8 cellular contexts compared by ENCODE assay signal in the genomic region with DNA sequence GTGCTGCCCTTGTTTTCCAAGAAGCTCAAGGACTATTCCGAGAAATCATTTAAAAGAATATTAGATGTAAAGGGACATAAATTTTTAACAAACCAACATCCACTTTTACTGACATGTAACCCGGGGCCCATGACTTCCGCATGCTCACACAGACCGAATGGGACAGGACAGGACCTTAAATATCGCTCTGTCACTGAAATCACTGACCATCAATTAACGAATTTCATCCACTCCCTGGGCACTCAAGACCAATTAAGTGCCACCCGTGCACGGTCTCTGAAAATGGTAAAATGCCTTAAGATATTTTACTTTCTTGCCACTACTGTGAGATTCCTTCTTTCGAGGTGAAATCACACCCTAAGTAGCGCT. TPM values are rescaled to one million over a fixed set of nuclear protein-coding genes. Genes with fewer than 3 reads are reported as not detected.
A peak's percentile ranks its signal among the peaks of the same experiment; 100 is the strongest.
DNase-seq lines count a peak whose midpoint lies in the region; ATAC-seq and TF ChIP-seq lines count a peak whose summit lies in the region.

No MANE protein-coding gene starts in this region.

- ATAC-seq in GM18511 (IDR thresholded peaks at IDR 0.05; ENCODE audit: unreplicated experiment) (peak; percentile 57), RWPE2 (ENCODE audit: low read depth) (peak; percentile 15)

- intact Hi-C loops in esophagus squamous epithelium (cut with DNase I) (no loop called here), posterior vena cava (cut with DNase I) (no loop called here)

- peak overlapping the region; percentile 74 for H3K4me2 ChIP-seq in parathyroid adenoma (ENCODE audit: low read length)

- H3K9me3 ChIP-seq in HEK293 (ENCODE audit: control insufficient read depth, insufficient read depth, low read depth, low read length) (no peaks in the 10 kb centered on the region), RWPE2 (ENCODE audit: severe bottlenecking) (no peaks in the 10 kb centered on the region), esophagus squamous epithelium (no peaks in the 10 kb centered on the region), parathyroid adenoma (ENCODE audit: control insufficient read depth, low read length) (no peaks in the 10 kb centered on the region)

- H3K79me2 ChIP-seq in parathyroid adenoma: no peaks in the 10 kb centered on the region

- peaks cover 5 to 18% of the 10 kb centered on the region in 2 experiments; a peak in 2 of 3 replicates for H3K36me3 ChIP-seq in HEK293 (ENCODE audit: control insufficient read depth in 2 of 2, insufficient read depth in 1 of 2, low read length in 2 of 2)
- peaks cover 23% of the 10 kb centered on the region for H3K36me3 ChIP-seq in RWPE2 (ENCODE audit: low read depth)
- peaks cover 0 to 16% (median 0%) of the 10 kb centered on the region in 3 donors for H3K36me3 ChIP-seq in esophagus squamous epithelium
- no peaks in the 10 kb centered on the region for H3K36me3 ChIP-seq in parathyroid adenoma (ENCODE audit: control insufficient read depth, insufficient read depth, low read length)

- H3K4me1 ChIP-seq in HEK293 (ENCODE audit: control insufficient read depth, insufficient read depth, low read length) (no peaks in the 10 kb centered on the region), RWPE2 (ENCODE audit: insufficient read depth, poor library complexity, severe bottlenecking) (peaks cover 7% of the 10 kb centered on the region), esophagus squamous epithelium (peaks cover 0 to 15% (median 0%) of the 10 kb centered on the region in 3 donors), parathyroid adenoma (no peaks in the 10 kb centered on the region)

- peak overlapping the region; percentile 93 for H2AFZ ChIP-seq in parathyroid adenoma

- no peak for TF ChIP-seq POLR2A in esophagus squamous epithelium (IDR thresholded peaks at IDR 0.05)

- H3K27ac ChIP-seq in HEK293 (ENCODE audit: extremely low read depth, low read depth, low read length): peak overlapping the region; percentile 74
- peak overlapping the region; percentile 69 for H3K27ac ChIP-seq in RWPE2 (ENCODE audit: poor library complexity, severe bottlenecking)
- peak overlapping the region; percentile 81 to 88 (median 88) for H3K27ac ChIP-seq in esophagus squamous epithelium
- H3K27ac ChIP-seq in parathyroid adenoma: peak overlapping the region; percentile 84

- no peak for DNase-seq in RWPE2 (ENCODE audit: low spot score)
- DNase-seq in esophagus squamous epithelium (lab: John Stamatoyannopoulos, UW): no peak
- DNase-seq in DMS114 treated with DMSO at 0.1 percent for 48 hours (lab: John Stamatoyannopoulos, UW; ENCODE audit: unreplicated experiment): no peak
- no peak for DNase-seq in NCI-H1417 (lab: John Stamatoyannopoulos, UW)
- no peak for DNase-seq in posterior vena cava (ENCODE audit: low spot score)

- H3K27me3 ChIP-seq in RWPE2 (ENCODE audit: insufficient read depth, poor library complexity, severe bottlenecking) (no peaks in the 10 kb centered on the region), esophagus squamous epithelium (peaks cover 0 to 2% (median 0%) of the 10 kb centered on the region in 4 donors), parathyroid adenoma (ENCODE audit: control insufficient read depth, insufficient read depth, low read length) (no peaks in the 10 kb centered on the region)

- POLR2A ChIA-PET in HEK293 (lab: Yijun Ruan, JAX): no interaction called here

- TF ChIP-seq CTCF in HEK293 (tag by site-specific recombination; IDR thresholded peaks at IDR 0.05) (no peak), RWPE2 (IDR thresholded peaks at IDR 0.05; ENCODE audit: poor library complexity, severe bottlenecking) (no peak), esophagus squamous epithelium (IDR thresholded peaks at IDR 0.05) (no peak), parathyroid adenoma (IDR thresholded peaks at IDR 0.05) (no peak)

- peak overlapping the region; percentile 39 for H3K9ac ChIP-seq in parathyroid adenoma

- H3K4me3 ChIP-seq in HEK293 (ENCODE audit: low read depth, low read length): peak overlapping the region; percentile 82
- H3K4me3 ChIP-seq in RWPE2 (ENCODE audit: severe bottlenecking): peak overlapping the region; percentile 56
- peak overlapping the region; percentile 75 to 87 (median 80) for H3K4me3 ChIP-seq in esophagus squamous epithelium
- H3K4me3 ChIP-seq in parathyroid adenoma (ENCODE audit: low read depth, low read length): peak overlapping the region; percentile 90

- CTCF ChIA-PET in HEK293 (lab: Yijun Ruan, JAX): no interaction called here

- 2 to 21% methylated on average over 10 of the region's 10 CpGs for WGBS in esophagus squamous epithelium, 2 donors

TF ChIP-seq in HEK293, 187 proteins besides CTCF, POLR2A, EP300 and RAD21:
- TF ChIP-seq, protein P1, sequence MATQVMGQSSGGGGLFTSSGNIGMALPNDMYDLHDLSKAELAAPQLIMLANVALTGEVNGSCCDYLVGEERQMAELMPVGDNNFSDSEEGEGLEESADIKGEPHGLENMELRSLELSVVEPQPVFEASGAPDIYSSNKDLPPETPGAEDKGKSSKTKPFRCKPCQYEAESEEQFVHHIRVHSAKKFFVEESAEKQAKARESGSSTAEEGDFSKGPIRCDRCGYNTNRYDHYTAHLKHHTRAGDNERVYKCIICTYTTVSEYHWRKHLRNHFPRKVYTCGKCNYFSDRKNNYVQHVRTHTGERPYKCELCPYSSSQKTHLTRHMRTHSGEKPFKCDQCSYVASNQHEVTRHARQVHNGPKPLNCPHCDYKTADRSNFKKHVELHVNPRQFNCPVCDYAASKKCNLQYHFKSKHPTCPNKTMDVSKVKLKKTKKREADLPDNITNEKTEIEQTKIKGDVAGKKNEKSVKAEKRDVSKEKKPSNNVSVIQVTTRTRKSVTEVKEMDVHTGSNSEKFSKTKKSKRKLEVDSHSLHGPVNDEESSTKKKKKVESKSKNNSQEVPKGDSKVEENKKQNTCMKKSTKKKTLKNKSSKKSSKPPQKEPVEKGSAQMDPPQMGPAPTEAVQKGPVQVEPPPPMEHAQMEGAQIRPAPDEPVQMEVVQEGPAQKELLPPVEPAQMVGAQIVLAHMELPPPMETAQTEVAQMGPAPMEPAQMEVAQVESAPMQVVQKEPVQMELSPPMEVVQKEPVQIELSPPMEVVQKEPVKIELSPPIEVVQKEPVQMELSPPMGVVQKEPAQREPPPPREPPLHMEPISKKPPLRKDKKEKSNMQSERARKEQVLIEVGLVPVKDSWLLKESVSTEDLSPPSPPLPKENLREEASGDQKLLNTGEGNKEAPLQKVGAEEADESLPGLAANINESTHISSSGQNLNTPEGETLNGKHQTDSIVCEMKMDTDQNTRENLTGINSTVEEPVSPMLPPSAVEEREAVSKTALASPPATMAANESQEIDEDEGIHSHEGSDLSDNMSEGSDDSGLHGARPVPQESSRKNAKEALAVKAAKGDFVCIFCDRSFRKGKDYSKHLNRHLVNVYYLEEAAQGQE (tag by site-specific recombination; IDR thresholded peaks at IDR 0.05): 0 out of 2 replicates have a peak, but pooled peaks have one; percentile 10
- TF ChIP-seq ZNF394 (tag by site-specific recombination; IDR thresholded peaks at IDR 0.05; ENCODE audit: borderline replicate concordance): no peak
- TF ChIP-seq ZNF610 (tag by site-specific recombination; IDR thresholded peaks at IDR 0.05; ENCODE audit: borderline replicate concordance): peak; percentile 33; the same call in 1 of the 2 replicates

RNA-seq across cellular contexts. Expression of gene NUDT12, which starts 0.5 kb away (rescaled TPM):
- total RNA-seq in esophagus squamous epithelium: 10 to 100 TPM in 2 of 4 donors, 1 to 10 TPM in 2; 6.8 to 12.3 (median 9.9) TPM
- total RNA-seq in posterior vena cava: 10 to 100 TPM in 1 of 2 donors, 1 to 10 TPM in 1; 10.0 to 10.1 TPM
